ENCODE assay signal across 2 cellular contexts in the genomic region with DNA sequence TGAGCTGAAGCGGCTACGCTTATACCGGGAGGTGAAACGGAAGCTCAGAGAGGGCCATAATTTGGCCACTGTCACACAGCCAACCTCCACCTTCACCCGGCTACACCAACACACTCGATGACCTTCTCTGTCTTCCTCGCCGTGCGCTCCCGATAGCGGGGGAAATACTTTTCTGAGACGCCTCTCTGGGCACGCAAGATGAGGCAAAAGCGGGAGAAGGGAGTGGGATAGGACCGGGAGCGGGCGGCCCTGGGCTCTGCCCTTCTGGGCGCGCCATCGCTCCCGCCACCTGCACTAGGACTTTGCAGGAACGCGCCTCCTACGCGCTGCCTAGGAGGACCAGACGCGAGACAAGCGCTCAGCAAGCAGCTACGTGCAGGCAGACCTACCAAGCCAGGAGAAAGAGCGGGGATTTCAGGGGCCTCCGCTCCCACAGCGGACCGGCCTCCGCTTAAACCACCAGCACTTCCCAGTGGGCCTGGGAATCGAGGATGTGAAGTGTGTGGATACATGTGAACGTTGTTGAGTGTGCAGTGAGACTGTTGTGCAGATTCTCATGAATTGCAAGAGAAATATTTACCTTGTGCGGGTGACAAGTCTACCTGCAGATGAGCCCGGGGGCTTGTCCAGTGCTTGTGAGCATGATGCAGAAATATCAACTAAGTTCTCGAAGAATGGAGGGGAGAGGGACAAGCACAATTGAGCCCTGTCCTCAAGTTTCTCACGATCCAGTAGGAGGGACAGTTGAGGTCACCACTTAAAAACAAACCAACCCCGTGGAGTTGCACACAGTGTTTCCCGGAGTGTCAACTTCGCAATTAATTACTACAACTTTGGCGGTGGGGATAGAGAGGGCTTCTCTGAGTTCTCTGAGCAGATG.
TF ChIP-seq lines count a peak whose summit lies in the region.

No MANE protein-coding gene starts in this region.

TF ChIP-seq in A549, 52 proteins besides CTCF, POLR2A, EP300 and RAD21:
- TF ChIP-seq, protein P1, sequence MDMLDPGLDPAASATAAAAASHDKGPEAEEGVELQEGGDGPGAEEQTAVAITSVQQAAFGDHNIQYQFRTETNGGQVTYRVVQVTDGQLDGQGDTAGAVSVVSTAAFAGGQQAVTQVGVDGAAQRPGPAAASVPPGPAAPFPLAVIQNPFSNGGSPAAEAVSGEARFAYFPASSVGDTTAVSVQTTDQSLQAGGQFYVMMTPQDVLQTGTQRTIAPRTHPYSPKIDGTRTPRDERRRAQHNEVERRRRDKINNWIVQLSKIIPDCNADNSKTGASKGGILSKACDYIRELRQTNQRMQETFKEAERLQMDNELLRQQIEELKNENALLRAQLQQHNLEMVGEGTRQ (IDR thresholded peaks at IDR 0.05): no peak
- no peak for TF ChIP-seq RARB (CRISPR knock-in tag; IDR thresholded peaks at IDR 0.05)
- no peak for TF ChIP-seq KDM1A (IDR thresholded peaks at IDR 0.05; ENCODE audit: low read depth)
- no peak for TF ChIP-seq JUN (IDR thresholded peaks at IDR 0.05)
- TF ChIP-seq, protein P2, sequence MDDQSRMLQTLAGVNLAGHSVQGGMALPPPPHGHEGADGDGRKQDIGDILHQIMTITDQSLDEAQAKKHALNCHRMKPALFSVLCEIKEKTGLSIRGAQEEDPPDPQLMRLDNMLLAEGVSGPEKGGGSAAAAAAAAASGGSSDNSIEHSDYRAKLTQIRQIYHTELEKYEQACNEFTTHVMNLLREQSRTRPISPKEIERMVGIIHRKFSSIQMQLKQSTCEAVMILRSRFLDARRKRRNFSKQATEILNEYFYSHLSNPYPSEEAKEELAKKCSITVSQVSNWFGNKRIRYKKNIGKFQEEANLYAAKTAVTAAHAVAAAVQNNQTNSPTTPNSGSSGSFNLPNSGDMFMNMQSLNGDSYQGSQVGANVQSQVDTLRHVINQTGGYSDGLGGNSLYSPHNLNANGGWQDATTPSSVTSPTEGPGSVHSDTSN (IDR thresholded peaks at IDR 0.05): no peak
- TF ChIP-seq, protein P3, sequence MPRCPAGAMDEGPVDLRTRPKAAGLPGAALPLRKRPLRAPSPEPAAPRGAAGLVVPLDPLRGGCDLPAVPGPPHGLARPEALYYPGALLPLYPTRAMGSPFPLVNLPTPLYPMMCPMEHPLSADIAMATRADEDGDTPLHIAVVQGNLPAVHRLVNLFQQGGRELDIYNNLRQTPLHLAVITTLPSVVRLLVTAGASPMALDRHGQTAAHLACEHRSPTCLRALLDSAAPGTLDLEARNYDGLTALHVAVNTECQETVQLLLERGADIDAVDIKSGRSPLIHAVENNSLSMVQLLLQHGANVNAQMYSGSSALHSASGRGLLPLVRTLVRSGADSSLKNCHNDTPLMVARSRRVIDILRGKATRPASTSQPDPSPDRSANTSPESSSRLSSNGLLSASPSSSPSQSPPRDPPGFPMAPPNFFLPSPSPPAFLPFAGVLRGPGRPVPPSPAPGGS (IDR thresholded peaks at IDR 0.05): no peak
- no peak for TF ChIP-seq RFX5 (IDR thresholded peaks at IDR 0.05)

TF ChIP-seq in HCT116, 20 proteins besides CTCF, POLR2A, EP300 and RAD21 (continued from another document):
- TF ChIP-seq, protein P4, sequence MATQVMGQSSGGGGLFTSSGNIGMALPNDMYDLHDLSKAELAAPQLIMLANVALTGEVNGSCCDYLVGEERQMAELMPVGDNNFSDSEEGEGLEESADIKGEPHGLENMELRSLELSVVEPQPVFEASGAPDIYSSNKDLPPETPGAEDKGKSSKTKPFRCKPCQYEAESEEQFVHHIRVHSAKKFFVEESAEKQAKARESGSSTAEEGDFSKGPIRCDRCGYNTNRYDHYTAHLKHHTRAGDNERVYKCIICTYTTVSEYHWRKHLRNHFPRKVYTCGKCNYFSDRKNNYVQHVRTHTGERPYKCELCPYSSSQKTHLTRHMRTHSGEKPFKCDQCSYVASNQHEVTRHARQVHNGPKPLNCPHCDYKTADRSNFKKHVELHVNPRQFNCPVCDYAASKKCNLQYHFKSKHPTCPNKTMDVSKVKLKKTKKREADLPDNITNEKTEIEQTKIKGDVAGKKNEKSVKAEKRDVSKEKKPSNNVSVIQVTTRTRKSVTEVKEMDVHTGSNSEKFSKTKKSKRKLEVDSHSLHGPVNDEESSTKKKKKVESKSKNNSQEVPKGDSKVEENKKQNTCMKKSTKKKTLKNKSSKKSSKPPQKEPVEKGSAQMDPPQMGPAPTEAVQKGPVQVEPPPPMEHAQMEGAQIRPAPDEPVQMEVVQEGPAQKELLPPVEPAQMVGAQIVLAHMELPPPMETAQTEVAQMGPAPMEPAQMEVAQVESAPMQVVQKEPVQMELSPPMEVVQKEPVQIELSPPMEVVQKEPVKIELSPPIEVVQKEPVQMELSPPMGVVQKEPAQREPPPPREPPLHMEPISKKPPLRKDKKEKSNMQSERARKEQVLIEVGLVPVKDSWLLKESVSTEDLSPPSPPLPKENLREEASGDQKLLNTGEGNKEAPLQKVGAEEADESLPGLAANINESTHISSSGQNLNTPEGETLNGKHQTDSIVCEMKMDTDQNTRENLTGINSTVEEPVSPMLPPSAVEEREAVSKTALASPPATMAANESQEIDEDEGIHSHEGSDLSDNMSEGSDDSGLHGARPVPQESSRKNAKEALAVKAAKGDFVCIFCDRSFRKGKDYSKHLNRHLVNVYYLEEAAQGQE (IDR thresholded peaks at IDR 0.05; ENCODE audit: low read depth): no peak
- no peak for TF ChIP-seq FOSL1 (IDR thresholded peaks at IDR 0.05; ENCODE audit: low read depth)
- no peak for TF ChIP-seq EZH2phosphoT487 (IDR thresholded peaks at IDR 0.05; ENCODE audit: borderline replicate concordance)
- TF ChIP-seq, protein P5, sequence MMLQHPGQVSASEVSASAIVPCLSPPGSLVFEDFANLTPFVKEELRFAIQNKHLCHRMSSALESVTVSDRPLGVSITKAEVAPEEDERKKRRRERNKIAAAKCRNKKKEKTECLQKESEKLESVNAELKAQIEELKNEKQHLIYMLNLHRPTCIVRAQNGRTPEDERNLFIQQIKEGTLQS (IDR thresholded peaks at IDR 0.05): no peak
- TF ChIP-seq ZFX (IDR thresholded peaks at IDR 0.05): no peak
- TF ChIP-seq ZNF274 (IDR thresholded peaks at IDR 0.05; ENCODE audit: low read depth, low read length): no peak
- TF ChIP-seq CBX3 (IDR thresholded peaks at IDR 0.05; ENCODE audit: low read depth): no peak
- TF ChIP-seq EZH2 (IDR thresholded peaks at IDR 0.05): no peak
- no peak for TF ChIP-seq SIN3A (IDR thresholded peaks at IDR 0.05; ENCODE audit: low read depth)
- TF ChIP-seq YY1 (IDR thresholded peaks at IDR 0.05; ENCODE audit: extremely low read depth, insufficient replicate concordance, low read depth, low read length): no peak
- TF ChIP-seq JUND (IDR thresholded peaks at IDR 0.05): no peak
- TF ChIP-seq, protein P6, sequence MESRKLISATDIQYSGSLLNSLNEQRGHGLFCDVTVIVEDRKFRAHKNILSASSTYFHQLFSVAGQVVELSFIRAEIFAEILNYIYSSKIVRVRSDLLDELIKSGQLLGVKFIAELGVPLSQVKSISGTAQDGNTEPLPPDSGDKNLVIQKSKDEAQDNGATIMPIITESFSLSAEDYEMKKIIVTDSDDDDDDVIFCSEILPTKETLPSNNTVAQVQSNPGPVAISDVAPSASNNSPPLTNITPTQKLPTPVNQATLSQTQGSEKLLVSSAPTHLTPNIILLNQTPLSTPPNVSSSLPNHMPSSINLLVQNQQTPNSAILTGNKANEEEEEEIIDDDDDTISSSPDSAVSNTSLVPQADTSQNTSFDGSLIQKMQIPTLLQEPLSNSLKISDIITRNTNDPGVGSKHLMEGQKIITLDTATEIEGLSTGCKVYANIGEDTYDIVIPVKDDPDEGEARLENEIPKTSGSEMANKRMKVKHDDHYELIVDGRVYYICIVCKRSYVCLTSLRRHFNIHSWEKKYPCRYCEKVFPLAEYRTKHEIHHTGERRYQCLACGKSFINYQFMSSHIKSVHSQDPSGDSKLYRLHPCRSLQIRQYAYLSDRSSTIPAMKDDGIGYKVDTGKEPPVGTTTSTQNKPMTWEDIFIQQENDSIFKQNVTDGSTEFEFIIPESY (IDR thresholded peaks at IDR 0.05; ENCODE audit: extremely low read depth, insufficient replicate concordance, low read length): no peak
- TF ChIP-seq CEBPB (IDR thresholded peaks at IDR 0.05; ENCODE audit: low read depth): no peak
- TF ChIP-seq, protein P7, sequence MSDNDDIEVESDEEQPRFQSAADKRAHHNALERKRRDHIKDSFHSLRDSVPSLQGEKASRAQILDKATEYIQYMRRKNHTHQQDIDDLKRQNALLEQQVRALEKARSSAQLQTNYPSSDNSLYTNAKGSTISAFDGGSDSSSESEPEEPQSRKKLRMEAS (IDR thresholded peaks at IDR 0.05): no peak
- TF ChIP-seq EGR1 (IDR thresholded peaks at IDR 0.05; ENCODE audit: low read depth): no peak
- no peak for TF ChIP-seq SRF (IDR thresholded peaks at IDR 0.05; ENCODE audit: low read depth)
- TF ChIP-seq TCF7L2 (IDR thresholded peaks at IDR 0.05; ENCODE audit: borderline replicate concordance, extremely low read depth, insufficient read depth, insufficient read length): no peak
TF ChIP-seq in HCT116: peak in this region for 0.
